ENCODE assay signal across 1 cellular context in genomic region chr20:910132-910839, GRCh38.
TF ChIP-seq lines count a peak whose summit lies in the region.

No MANE protein-coding gene starts in this region.

TF ChIP-seq in WTC11, 78 proteins besides CTCF, POLR2A, EP300 and RAD21 (continued from another document):
- no peak for TF ChIP-seq ZNF532 (CRISPR knock-in tag; IDR thresholded peaks at IDR 0.05; ENCODE audit: borderline replicate concordance)
- no peak for TF ChIP-seq HMGA2 (CRISPR knock-in tag; IDR thresholded peaks at IDR 0.05)
- TF ChIP-seq ETV6 (CRISPR knock-in tag; IDR thresholded peaks at IDR 0.05), result no peak
- no peak for TF ChIP-seq SMAD4 (CRISPR knock-in tag; IDR thresholded peaks at IDR 0.05)
- TF ChIP-seq KAT7 (CRISPR knock-in tag; IDR thresholded peaks at IDR 0.05; ENCODE audit: borderline replicate concordance), result no peak
- no peak for TF ChIP-seq CREM (CRISPR knock-in tag; IDR thresholded peaks at IDR 0.05)
- TF ChIP-seq RELA (CRISPR knock-in tag; IDR thresholded peaks at IDR 0.05; ENCODE audit: borderline replicate concordance), result no peak
